In genomic region chr3:45078910-45079522, GRCh38 we compare ENCODE assay signal across 11 cellular contexts. TPM values are rescaled to one million over a fixed set of nuclear protein-coding genes. Genes with fewer than 3 reads are reported as not detected.
DNase-seq lines count a peak whose midpoint lies in the region; ATAC-seq and TF ChIP-seq lines count a peak whose summit lies in the region.
"Had no signal": no experiment of that assay in that cellular context is flagged by ENCODE, and none has a peak within 500 bp of the region (broad histone marks: within the 10 kb centered on the region; RNA-seq: fewer than 3 reads in every experiment).

No MANE protein-coding gene starts in this region.

- H4K20me1 ChIP-seq in Karpas-422 (ENCODE audit: insufficient read depth, low read depth, low read length), result no peaks in the 10 kb centered on the region

- peak; percentile 57 for TF ChIP-seq CTCF in chondrocyte (IDR thresholded peaks at IDR 0.05)
- no peak for TF ChIP-seq CTCF in mucosa of descending colon (IDR thresholded peaks at IDR 0.05)

- CTCF ChIA-PET in CD4-positive, alpha-beta memory T cell (lab: Charles Lee; ENCODE audit: partially characterized antibody), result interaction anchor here (1.0 kb wide), 1 partner anchor 39 kb away, joined by 4 read pairs; no protein-coding TSS in a partner anchor

- H2AFZ ChIP-seq in Karpas-422 (ENCODE audit: low read length), result 0 out of 2 replicates have a peak overlapping the region, but pooled peaks have one; percentile 55

- H3K4me1 ChIP-seq in Karpas-422 (ENCODE audit: low read length), result peaks cover 32% of the 10 kb centered on the region
- H3K4me1 ChIP-seq in mucosa of descending colon (ENCODE audit: low read depth), result peaks cover 19% of the 10 kb centered on the region
- no peaks in the 10 kb centered on the region for H3K4me1 ChIP-seq in CD4-positive, alpha-beta memory T cell (ENCODE audit: insufficient read depth, low read length)

- H3K27ac Mint-ChIP-seq in chondrocyte (ENCODE audit: unreplicated experiment), result no peak overlapping the region
- H3K27ac Mint-ChIP-seq in CD4-positive, alpha-beta memory T cell, result no peak overlapping the region

- H3K4me1 Mint-ChIP-seq in chondrocyte (ENCODE audit: low read depth), result peaks cover 32% of the 10 kb centered on the region
- H3K4me1 Mint-ChIP-seq in CD4-positive, alpha-beta memory T cell, result peaks cover 0 to 4% (median 0%) of the 10 kb centered on the region in 4 donors

- no peak overlapping the region for H3K4me2 ChIP-seq in Karpas-422 (ENCODE audit: low read depth, low read length, poor library complexity, severe bottlenecking)

- ATAC-seq in mucosa of descending colon, result peak; percentile 75
- no peak for ATAC-seq in GM21529 (IDR thresholded peaks at IDR 0.05; ENCODE audit: unreplicated experiment)

- peak; percentile 53 for DNase-seq in ELR (ENCODE audit: low read depth)
- DNase-seq in Karpas-422, result peak; percentile 63
- no peak for DNase-seq in chondrocyte (ENCODE audit: low spot score)
- DNase-seq in mucosa of descending colon, result peak in 2 of 3 donors; percentile 58 to 69
- DNase-seq in AG08396 (ENCODE audit: low spot score), result no peak
- DNase-seq in CD4-positive, alpha-beta memory T cell, result no peak
- DNase-seq: activated gamma-delta T cell treated with Interleukin-2 at 50 U/mL for 16 hours; effector CD4-positive, alpha-beta T cell; stimulated activated CD4-positive, alpha-beta T cell treated with anti-CD3 and anti-CD28 coated beads, Interleukin-2, amount 100 ng/mL, for 24 hours; substantia nigra had no signal

- no peaks in the 10 kb centered on the region for H3K27me3 Mint-ChIP-seq in chondrocyte (ENCODE audit: low read depth)
- H3K27me3 Mint-ChIP-seq in CD4-positive, alpha-beta memory T cell, result peaks cover 4 to 5% of the 10 kb centered on the region in 2 donors

- H3K36me3 Mint-ChIP-seq in chondrocyte (ENCODE audit: low read depth), result no peaks in the 10 kb centered on the region
- H3K36me3 Mint-ChIP-seq in CD4-positive, alpha-beta memory T cell, result peaks cover 0 to 4% of the 10 kb centered on the region in 2 donors

- H3K27me3 ChIP-seq in Karpas-422 (ENCODE audit: low read length), result no peaks in the 10 kb centered on the region
- H3K27me3 ChIP-seq in CD4-positive, alpha-beta memory T cell (ENCODE audit: insufficient read depth, low read length), result no peaks in the 10 kb centered on the region

- H3K9me3 ChIP-seq in Karpas-422 (ENCODE audit: low read length), result no peaks in the 10 kb centered on the region
- H3K9me3 ChIP-seq in mucosa of descending colon, result no peaks in the 10 kb centered on the region
- no peaks in the 10 kb centered on the region for H3K9me3 ChIP-seq in CD4-positive, alpha-beta memory T cell (ENCODE audit: control insufficient read depth in 1 of 2, low read length in 2 of 2)

- no peak overlapping the region for H3K4me3 Mint-ChIP-seq in chondrocyte (ENCODE audit: unreplicated experiment)
- peak overlapping the region in 1 of 8 donors; percentile 24 for H3K4me3 Mint-ChIP-seq in CD4-positive, alpha-beta memory T cell

- H3K9me3 Mint-ChIP-seq in chondrocyte (ENCODE audit: low read depth), result no peaks in the 10 kb centered on the region
- H3K9me3 Mint-ChIP-seq in CD4-positive, alpha-beta memory T cell, result peaks cover 0 to 2% (median 0%) of the 10 kb centered on the region in 8 donors

- no peaks in the 10 kb centered on the region for H3K9me2 ChIP-seq in Karpas-422 (replicated peaks; ENCODE audit: insufficient read depth, low read length)

- POLR2A ChIA-PET in CD4-positive, alpha-beta memory T cell (lab: Charles Lee; ENCODE audit: partially characterized antibody), result no interaction called here

- no peak overlapping the region for H3K9ac ChIP-seq in Karpas-422 (ENCODE audit: low read length)

- no peaks in the 10 kb centered on the region for H3K79me2 ChIP-seq in Karpas-422 (ENCODE audit: low read length)

- no peak overlapping the region for H3K4me3 ChIP-seq in Karpas-422 (ENCODE audit: low read length)
- no peak overlapping the region for H3K4me3 ChIP-seq in mucosa of descending colon
- H3K4me3 ChIP-seq in CD4-positive, alpha-beta memory T cell (ENCODE audit: low read length in 2 of 2), result no peak overlapping the region

- no peak overlapping the region for H3K27ac ChIP-seq in Karpas-422 (ENCODE audit: low read length)
- H3K27ac ChIP-seq in CD4-positive, alpha-beta memory T cell (ENCODE audit: low read depth, low read length), result no peak overlapping the region

- intact Hi-C loops in mucosa of descending colon (cut with DNase I, micrococcal nuclease), result no loop called here
- intact Hi-C loops in CD4-positive, alpha-beta memory T cell (cut with micrococcal nuclease), result no loop called here

- no peaks in the 10 kb centered on the region for H3K36me3 ChIP-seq in Karpas-422 (ENCODE audit: insufficient read depth, low read length)
- no peaks in the 10 kb centered on the region for H3K36me3 ChIP-seq in mucosa of descending colon (ENCODE audit: low read depth)
- no peaks in the 10 kb centered on the region for H3K36me3 ChIP-seq in CD4-positive, alpha-beta memory T cell (ENCODE audit: insufficient read depth, low read length)

RNA-seq across cellular contexts. Expression of gene CLEC3B, which starts 52.9 kb away (rescaled TPM):
- total RNA-seq in Karpas-422 (2014; rRNA removed; shearing (Covaris generic); ENCODE audit: low replicate concordance), result not detected in 2 replicates
- 47.1 to 105 TPM (median 50.3 TPM) in 3 replicates for total RNA-seq in chondrocyte
- total RNA-seq in mucosa of descending colon, result 10 to 100 TPM; 14.7 to 24.0 (median 22.2) TPM
- 1 to 10 TPM; 1.2 to 1.5 TPM for total RNA-seq in CD4-positive, alpha-beta memory T cell
- polyA plus RNA-seq in CD4-positive, alpha-beta memory T cell, result not detected

Comparison
In these comparisons a context has a peak if more than half of its experiments do, and no peak if none do; other contexts are left out.
1. DNase-seq: peak in ELR (single experiment), Karpas-422 (single experiment) and mucosa of descending colon (2 of 3); none in chondrocyte (single experiment), AG08396 (single experiment) and CD4-positive, alpha-beta memory T cell (0 of 5).
2. RNA of gene CLEC3B, which starts 52.9 kb away (total RNA-seq): 47.1 to 105 TPM in chondrocyte and 14.7 to 24.0 TPM in mucosa of descending colon; 1.2 to 1.5 TPM in CD4-positive, alpha-beta memory T cell and not detected in Karpas-422; every median in the first group is over 4 times any median in the second.